ENCODE assay signal across 1 cellular context in genomic region chr12:53068811-53069585, GRCh38.
TF ChIP-seq lines count a peak whose summit lies in the region.

No MANE protein-coding gene starts in this region.

TF ChIP-seq in HEK293, 187 proteins besides CTCF, POLR2A, EP300 and RAD21 (continued from another document):
- no peak for TF ChIP-seq REST (tag by site-specific recombination; IDR thresholded peaks at IDR 0.05)
- no peak for TF ChIP-seq ZNF266 (tag by site-specific recombination; IDR thresholded peaks at IDR 0.05; ENCODE audit: low read depth)
- no peak for TF ChIP-seq REPIN1 (tag by site-specific recombination; IDR thresholded peaks at IDR 0.05; ENCODE audit: low read depth)
- no peak for TF ChIP-seq KLF8 (tag by site-specific recombination; IDR thresholded peaks at IDR 0.05)
- peak; percentile 93 for TF ChIP-seq ZNF677 (tag by site-specific recombination; IDR thresholded peaks at IDR 0.05)
- TF ChIP-seq ZFP37 (tag by site-specific recombination; IDR thresholded peaks at IDR 0.05): no peak
